Comparison of ENCODE assay signal across 22 cellular contexts in genomic region chr3:133393204-133393603, GRCh38. TPM values are rescaled to one million over a fixed set of nuclear protein-coding genes. Genes with fewer than 3 reads are reported as not detected.
DNase-seq lines count a peak whose midpoint lies in the region; ATAC-seq and TF ChIP-seq lines count a peak whose summit lies in the region.
"Had no signal": no experiment of that assay in that cellular context is flagged by ENCODE, and none has a peak within 500 bp of the region (broad histone marks: within the 10 kb centered on the region; RNA-seq: fewer than 3 reads in every experiment).

No MANE protein-coding gene starts in this region.

- no peaks in the 10 kb centered on the region for H3K9me3 ChIP-seq in Panc1 (ENCODE audit: control insufficient read depth, insufficient read depth, low read depth, low read length)
- H3K9me3 ChIP-seq: lower lobe of right lung, right lobe of liver had no signal

- H3K27ac ChIP-seq in Panc1 (ENCODE audit: low read length), result peak overlapping the region; percentile 68
- H3K27ac ChIP-seq: coronary artery, lower lobe of right lung, right lobe of liver had no signal

- POLR2A ChIA-PET in Panc1 (lab: Charles Lee), result interaction anchor here (0.6 kb wide), 1 partner anchor 354 kb away, joined by 3 read pairs; no protein-coding TSS in a partner anchor

- H3K4me1 ChIP-seq in Panc1 (ENCODE audit: control insufficient read depth, insufficient read depth, low read length), result peaks cover 7% of the 10 kb centered on the region; the same call in 1 of the 2 replicates
- H3K4me1 ChIP-seq: lower lobe of right lung, right lobe of liver had no signal

- no TSS peak for BruUV-seq in Panc1 (replicated peaks; lab: Mats Ljungman, UMichigan)

- H3K4me3 ChIP-seq in Panc1 (ENCODE audit: low read depth in 2 of 2, low read length in 2 of 2) (no peak overlapping the region), epithelial cell of esophagus (ENCODE audit: low read length) (no peak overlapping the region)
- H3K4me3 ChIP-seq: coronary artery, lower lobe of right lung, right lobe of liver had no signal

- CTCF ChIA-PET in Panc1 (lab: Charles Lee), result no interaction called here

- in situ Hi-C loops in KBM-7 (cut with MboI; ENCODE audit: low pct_unique_long_range_greater_than_20kb, low sequenced_read_pairs) (loop anchor here (25.0 kb wide), 1 partner anchor 356 kb away; the partner anchor contains the start of gene TMEM108), Panc1 (cut with HindIII; ENCODE audit: low pct_unique_long_range_greater_than_20kb, low sequenced_read_pairs) (no loop called here)

- H3K27me3 ChIP-seq in Panc1 (ENCODE audit: control insufficient read depth, insufficient read depth, low read length), result no peaks in the 10 kb centered on the region
- H3K27me3 ChIP-seq: right lobe of liver had no signal

- ATAC-seq in Panc1, result no peak
- no peak for ATAC-seq in HG03342 (IDR thresholded peaks at IDR 0.05; ENCODE audit: unreplicated experiment)
- ATAC-seq: activated naive CD4-positive, alpha-beta T cell treated with anti-CD3 and anti-CD28 coated beads, Interleukin-2, amount 50 U/mL, for 72 hours; lower lobe of right lung had no signal

- intact Hi-C loops in Panc1 (cut with micrococcal nuclease; ENCODE audit: unreplicated experiment), result no loop called here

- no peaks in the 10 kb centered on the region for H3K36me3 ChIP-seq in Panc1 (ENCODE audit: control insufficient read depth, insufficient read depth, low read length)
- H3K36me3 ChIP-seq: right lobe of liver had no signal

- TF ChIP-seq CTCF in Panc1 (IDR thresholded peaks at IDR 0.05), result no peak
- TF ChIP-seq CTCF in epithelial cell of esophagus (IDR thresholded peaks at IDR 0.05; ENCODE audit: insufficient read depth, low read depth, low read length, missing control alignments), result no peak

- DNase-seq in ELF-1 (ENCODE audit: low read depth, low spot score) (peak; percentile 42), KBM-7 (peak; percentile 6), Panc1 (ENCODE audit: low read depth, low spot score) (no peak), epithelial cell of esophagus (ENCODE audit: low read depth) (peak; percentile 46), DMS153 (lab: John Stamatoyannopoulos, UW) (no peak), GM03348 (ENCODE audit: low spot score) (no peak), GDM1 (lab: John Stamatoyannopoulos, UW) (no peak)
- DNase-seq: activated CD4-positive, alpha-beta T cell treated with anti-CD3 and anti-CD28 coated beads for 4 hours; DMS79; HCEC 1CT; Karpas-422; lower lobe of right lung; NCI-H146; NCI-H226; occipital lobe; right lobe of liver; stimulated activated CD4-positive, alpha-beta T cell treated with anti-CD3 and anti-CD28 coated beads, Interleukin-15, amount 100 ng/mL, for 24 hours had no signal

RNA-seq across cellular contexts. Expression of gene BFSP2, which starts 6.7 kb away (rescaled TPM):
- 0.67 TPM for total RNA-seq in Panc1 (2021; ENCODE audit: unreplicated experiment)
- polyA plus RNA-seq in Panc1 (2012; ENCODE audit: insufficient read length), result 0.46 TPM
- total RNA-seq: activated naive CD4-positive, alpha-beta T cell treated with anti-CD3 and anti-CD28 coated beads, Interleukin-2, amount 50 U/mL, for 72 hours; HT1080; lower lobe of right lung; right lobe of liver; urinary bladder had no signal
- polyA plus RNA-seq: urinary bladder had no signal

Comparison
In these comparisons a context has a peak if more than half of its experiments do, and no peak if none do; other contexts are left out.
1. DNase-seq: peak in ELF-1 (single experiment), KBM-7 (single experiment) and epithelial cell of esophagus (single experiment); none in Panc1 (single experiment), DMS153 (single experiment), GM03348 (single experiment) and GDM1 (single experiment).